In genomic region chr11:92915551-92915950, GRCh38 we compare ENCODE assay signal across 43 cellular contexts. TPM values are rescaled to one million over a fixed set of nuclear protein-coding genes. Genes with fewer than 3 reads are reported as not detected.
"Had no signal": no experiment of that assay in that cellular context is flagged by ENCODE, and none has a peak within 500 bp of the region (broad histone marks: within the 10 kb centered on the region; RNA-seq: fewer than 3 reads in every experiment).

No MANE protein-coding gene starts in this region.

- H3K27ac Mint-ChIP-seq: activated naive CD4-positive, alpha-beta T cell treated with anti-CD3 and anti-CD28 coated beads for 36 hours; activated naive CD4-positive, alpha-beta T cell treated with anti-CD3 and anti-CD28 coated beads, Interleukin-2, amount 10 ng/mL, durations not matched to agents 7 days and 5 days; activated naive CD4-positive, alpha-beta T cell treated with anti-CD3 and anti-CD28 coated beads, Interleukin-2, amount 50 U/mL, for 24 hours; activated naive CD4-positive, alpha-beta T cell treated with anti-CD3 and anti-CD28 coated beads, Interleukin-2, amount 50 U/mL, for 72 hours; activated naive CD8-positive, alpha-beta T cell; activated naive CD8-positive, alpha-beta T cell treated with anti-CD3 and anti-CD28 coated beads for 36 hours; activated naive CD8-positive, alpha-beta T cell treated with anti-CD3 and anti-CD28 coated beads, Interleukin-2, amount 10 ng/mL, durations not matched to agents 7 days and 5 days; activated naive CD8-positive, alpha-beta T cell treated with anti-CD3 and anti-CD28 coated beads, Interleukin-2, amount 50 U/mL, for 24 hours; activated T-cell treated with anti-CD3 and anti-CD28 coated beads, Interleukin-2, amount 50 U/mL, for 24 hours; activated T-cell treated with anti-CD3 and anti-CD28 coated beads, Interleukin-2, amount 50 U/mL, for 72 hours; activated T-helper 1 cell treated with anti-CD3 and anti-CD28 coated beads, Interleukin-12 subunit alpha, Interleukin-12 subunit beta, Interleukin-2, Interleukin-4 antibody, amounts not matched to agents 30 ng/mL and 10 ng/mL and 1 ng/mL, durations not matched to agents 14 hours and 24 hours and 36 hours; activated T-helper 17 cell treated with anti-CD3 and anti-CD28 coated beads, Interleukin-2, amount 50 U/mL, for 72 hours; activated T-helper 2 cell treated with anti-CD3 and anti-CD28 coated beads, Interferon-gamma antibody, Interleukin-2, Interleukin-4, amounts not matched to agents 10 μg/mL and 5 μg/mL and 100 μg/mL, durations not matched to agents 14 hours and 24 hours and 36 hours; brain had no signal

- DNase-seq: activated effector memory CD4-positive, alpha-beta T cell treated with anti-CD3 and anti-CD28 coated beads, Interleukin-2, amount 50 U/mL, for 16 hours; activated effector memory CD4-positive, alpha-beta T cell treated with Interleukin-2 at 50 U/mL for 16 hours; activated gamma-delta T cell; activated gamma-delta T cell treated with Interleukin-2 at 50 U/mL for 16 hours; activated naive CD4-positive, alpha-beta T cell; activated naive CD4-positive, alpha-beta T cell treated with anti-CD3 and anti-CD28 coated beads for 36 hours; activated naive CD4-positive, alpha-beta T cell treated with anti-CD3 and anti-CD28 coated beads, Interleukin-2, amount 10 ng/mL, durations not matched to agents 7 days and 5 days; activated naive CD4-positive, alpha-beta T cell treated with anti-CD3 and anti-CD28 coated beads, Interleukin-2, amount 50 U/mL, for 16 hours; activated naive CD4-positive, alpha-beta T cell treated with Interleukin-2 at 50 U/mL for 16 hours; activated naive CD8-positive, alpha-beta T cell treated with anti-CD3 and anti-CD28 coated beads for 36 hours; activated naive CD8-positive, alpha-beta T cell treated with anti-CD3 and anti-CD28 coated beads, Interleukin-2, amount 10 ng/mL, durations not matched to agents 7 days and 5 days; activated naive CD8-positive, alpha-beta T cell treated with anti-CD3 and anti-CD28 coated beads, Interleukin-2, amount 50 U/mL, for 24 hours; activated T-cell treated with anti-CD3 and anti-CD28 coated beads, Interleukin-2, amount 50 U/mL, for 1 hour; activated T-cell treated with anti-CD3 and anti-CD28 coated beads, Interleukin-2, amount 50 U/mL, for 24 hours; activated T-cell treated with anti-CD3 and anti-CD28 coated beads, Interleukin-2, amount 50 U/mL, for 4 hours; activated T-cell treated with anti-CD3 and anti-CD28 coated beads, Interleukin-2, amount 50 U/mL, for 48 hours; activated T-cell treated with anti-CD3 and anti-CD28 coated beads, Interleukin-2, amount 50 U/mL, for 72 hours; adrenal gland; amniotic stem cell; amygdala; anterior cingulate cortex; body of pancreas; brain microvascular endothelial cell; caudate nucleus; central memory CD4-positive, alpha-beta T cell; cerebellar nuclear complex had no signal

- H3K4me3 ChIP-seq: adrenal gland, ascending aorta, body of pancreas, breast epithelium, cardiac muscle cell had no signal

- H3K27me3 ChIP-seq: adrenal gland, ascending aorta, body of pancreas, brain microvascular endothelial cell, breast epithelium, cardiac muscle cell had no signal

- H3K4me1 ChIP-seq: adrenal gland, ascending aorta, body of pancreas, breast epithelium had no signal

- H3K9me3 ChIP-seq: adrenal gland, ascending aorta, body of pancreas, breast epithelium had no signal

- H3K9me3 Mint-ChIP-seq: activated naive CD4-positive, alpha-beta T cell treated with anti-CD3 and anti-CD28 coated beads for 36 hours; activated naive CD4-positive, alpha-beta T cell treated with anti-CD3 and anti-CD28 coated beads, Interleukin-2, amount 10 ng/mL, durations not matched to agents 7 days and 5 days; activated naive CD4-positive, alpha-beta T cell treated with anti-CD3 and anti-CD28 coated beads, Interleukin-2, amount 50 U/mL, for 24 hours; activated naive CD8-positive, alpha-beta T cell treated with anti-CD3 and anti-CD28 coated beads for 36 hours; activated naive CD8-positive, alpha-beta T cell treated with anti-CD3 and anti-CD28 coated beads, Interleukin-2, amount 10 ng/mL, durations not matched to agents 7 days and 5 days; activated naive CD8-positive, alpha-beta T cell treated with anti-CD3 and anti-CD28 coated beads, Interleukin-2, amount 50 U/mL, for 24 hours; activated T-cell treated with anti-CD3 and anti-CD28 coated beads, Interleukin-2, amount 50 U/mL, for 24 hours; activated T-cell treated with anti-CD3 and anti-CD28 coated beads, Interleukin-2, amount 50 U/mL, for 4 hours; activated T-helper 1 cell treated with anti-CD3 and anti-CD28 coated beads, Interleukin-12 subunit alpha, Interleukin-12 subunit beta, Interleukin-2, Interleukin-4 antibody, amounts not matched to agents 30 ng/mL and 10 ng/mL and 1 ng/mL, durations not matched to agents 14 hours and 24 hours and 36 hours; activated T-helper 17 cell treated with anti-CD3 and anti-CD28 coated beads, Interleukin-2, amount 50 U/mL, for 72 hours; activated T-helper 2 cell treated with anti-CD3 and anti-CD28 coated beads, Interferon-gamma antibody, Interleukin-2, Interleukin-4, amounts not matched to agents 10 μg/mL and 5 μg/mL and 100 μg/mL, durations not matched to agents 14 hours and 24 hours and 36 hours; central memory CD8-positive, alpha-beta T cell had no signal

- H3K4me1 Mint-ChIP-seq: activated naive CD4-positive, alpha-beta T cell treated with anti-CD3 and anti-CD28 coated beads, Interleukin-2, amount 10 ng/mL, durations not matched to agents 7 days and 5 days; activated naive CD4-positive, alpha-beta T cell treated with anti-CD3 and anti-CD28 coated beads, Interleukin-2, amount 50 U/mL, for 24 hours; activated naive CD8-positive, alpha-beta T cell treated with anti-CD3 and anti-CD28 coated beads for 36 hours; activated naive CD8-positive, alpha-beta T cell treated with anti-CD3 and anti-CD28 coated beads, Interleukin-2, amount 10 ng/mL, durations not matched to agents 7 days and 5 days; activated naive CD8-positive, alpha-beta T cell treated with anti-CD3 and anti-CD28 coated beads, Interleukin-2, amount 50 U/mL, for 24 hours; activated T-helper 17 cell treated with anti-CD3 and anti-CD28 coated beads, Interleukin-2, amount 50 U/mL, for 72 hours; central memory CD8-positive, alpha-beta T cell had no signal

- H3K27ac ChIP-seq: adrenal gland, ascending aorta, body of pancreas, brain microvascular endothelial cell, breast epithelium, cardiac muscle cell had no signal

- H3K36me3 ChIP-seq: adrenal gland, ascending aorta, brain microvascular endothelial cell, breast epithelium, cardiac muscle cell had no signal

- ATAC-seq: activated naive CD4-positive, alpha-beta T cell treated with anti-CD3 and anti-CD28 coated beads, Interleukin-2, amount 50 U/mL, for 72 hours; activated naive CD8-positive, alpha-beta T cell treated with anti-CD3 and anti-CD28 coated beads, Interleukin-2, amount 50 U/mL, for 24 hours; activated T-cell treated with anti-CD3 and anti-CD28 coated beads, Interleukin-2, amount 50 U/mL, for 4 hours; activated T-cell treated with anti-CD3 and anti-CD28 coated beads, Interleukin-2, amount 50 U/mL, for 72 hours; activated T-helper 17 cell treated with anti-CD3 and anti-CD28 coated beads, Interleukin-2, amount 50 U/mL, for 72 hours; body of pancreas had no signal

- H3K4me3 Mint-ChIP-seq: activated naive CD4-positive, alpha-beta T cell treated with anti-CD3 and anti-CD28 coated beads for 36 hours; activated naive CD4-positive, alpha-beta T cell treated with anti-CD3 and anti-CD28 coated beads, Interleukin-2, amount 10 ng/mL, durations not matched to agents 7 days and 5 days; activated naive CD4-positive, alpha-beta T cell treated with anti-CD3 and anti-CD28 coated beads, Interleukin-2, amount 50 U/mL, for 24 hours; activated naive CD8-positive, alpha-beta T cell; activated naive CD8-positive, alpha-beta T cell treated with anti-CD3 and anti-CD28 coated beads for 36 hours; activated naive CD8-positive, alpha-beta T cell treated with anti-CD3 and anti-CD28 coated beads, Interleukin-2, amount 10 ng/mL, durations not matched to agents 7 days and 5 days; activated naive CD8-positive, alpha-beta T cell treated with anti-CD3 and anti-CD28 coated beads, Interleukin-2, amount 50 U/mL, for 24 hours; activated T-cell treated with anti-CD3 and anti-CD28 coated beads, Interleukin-2, amount 50 U/mL, for 24 hours; activated T-cell treated with anti-CD3 and anti-CD28 coated beads, Interleukin-2, amount 50 U/mL, for 4 hours; activated T-cell treated with anti-CD3 and anti-CD28 coated beads, Interleukin-2, amount 50 U/mL, for 72 hours; activated T-helper 1 cell treated with anti-CD3 and anti-CD28 coated beads, Interleukin-12 subunit alpha, Interleukin-12 subunit beta, Interleukin-2, Interleukin-4 antibody, amounts not matched to agents 30 ng/mL and 10 ng/mL and 1 ng/mL, durations not matched to agents 14 hours and 24 hours and 36 hours; activated T-helper 17 cell treated with anti-CD3 and anti-CD28 coated beads, Interleukin-2, amount 50 U/mL, for 72 hours; brain; central memory CD8-positive, alpha-beta T cell had no signal

- H3K27me3 Mint-ChIP-seq: activated naive CD4-positive, alpha-beta T cell treated with anti-CD3 and anti-CD28 coated beads, Interleukin-2, amount 10 ng/mL, durations not matched to agents 7 days and 5 days; activated naive CD4-positive, alpha-beta T cell treated with anti-CD3 and anti-CD28 coated beads, Interleukin-2, amount 50 U/mL, for 24 hours; activated naive CD8-positive, alpha-beta T cell; activated naive CD8-positive, alpha-beta T cell treated with anti-CD3 and anti-CD28 coated beads, Interleukin-2, amount 10 ng/mL, durations not matched to agents 7 days and 5 days; activated T-cell treated with anti-CD3 and anti-CD28 coated beads, Interleukin-2, amount 50 U/mL, for 24 hours; activated T-helper 17 cell treated with anti-CD3 and anti-CD28 coated beads, Interleukin-2, amount 50 U/mL, for 72 hours; central memory CD8-positive, alpha-beta T cell had no signal

- H3K36me3 Mint-ChIP-seq: activated naive CD4-positive, alpha-beta T cell treated with anti-CD3 and anti-CD28 coated beads, Interleukin-2, amount 10 ng/mL, durations not matched to agents 7 days and 5 days; activated naive CD4-positive, alpha-beta T cell treated with anti-CD3 and anti-CD28 coated beads, Interleukin-2, amount 50 U/mL, for 24 hours; activated naive CD4-positive, alpha-beta T cell treated with anti-CD3 and anti-CD28 coated beads, Interleukin-2, amount 50 U/mL, for 72 hours; activated naive CD8-positive, alpha-beta T cell; activated naive CD8-positive, alpha-beta T cell treated with anti-CD3 and anti-CD28 coated beads for 36 hours; activated naive CD8-positive, alpha-beta T cell treated with anti-CD3 and anti-CD28 coated beads, Interleukin-2, amount 10 ng/mL, durations not matched to agents 7 days and 5 days; brain had no signal

RNA-seq across cellular contexts. Expression of gene MTNR1B, which starts 53.9 kb away (rescaled TPM):
- total RNA-seq: activated naive CD4-positive, alpha-beta T cell treated with anti-CD3 and anti-CD28 coated beads for 36 hours; activated naive CD4-positive, alpha-beta T cell treated with anti-CD3 and anti-CD28 coated beads, Interleukin-2, amount 50 U/mL, for 72 hours; activated naive CD8-positive, alpha-beta T cell treated with anti-CD3 and anti-CD28 coated beads for 36 hours; activated naive CD8-positive, alpha-beta T cell treated with anti-CD3 and anti-CD28 coated beads, Interleukin-2, amount 10 ng/mL, durations not matched to agents 7 days and 5 days; activated T-cell treated with anti-CD3 and anti-CD28 coated beads, Interleukin-2, amount 50 U/mL, for 4 hours; activated T-cell treated with anti-CD3 and anti-CD28 coated beads, Interleukin-2, amount 50 U/mL, for 72 hours; activated T-helper 1 cell treated with anti-CD3 and anti-CD28 coated beads, Interleukin-12 subunit alpha, Interleukin-12 subunit beta, Interleukin-2, Interleukin-4 antibody, amounts not matched to agents 30 ng/mL and 10 ng/mL and 1 ng/mL, durations not matched to agents 14 hours and 24 hours and 36 hours; activated T-helper 17 cell treated with anti-CD3 and anti-CD28 coated beads, Interleukin-2, amount 50 U/mL, for 72 hours; activated T-helper 2 cell treated with anti-CD3 and anti-CD28 coated beads, Interferon-gamma antibody, Interleukin-2, Interleukin-4, amounts not matched to agents 10 μg/mL and 5 μg/mL and 100 μg/mL, durations not matched to agents 14 hours and 24 hours and 36 hours; adrenal gland; ascending aorta; astrocyte; body of pancreas; breast epithelium; bronchial epithelial cell; cardiac muscle cell; cardiac septum; cerebellum; chondrocyte had no signal
- polyA plus RNA-seq: adipose tissue, adrenal gland, cardiac muscle cell had no signal
